In genomic region chr3:159114582-159114981, GRCh38 we compare ENCODE assay signal across 25 cellular contexts. TPM values are rescaled to one million over a fixed set of nuclear protein-coding genes. Genes with fewer than 3 reads are reported as not detected.
"Had no signal": no experiment of that assay in that cellular context is flagged by ENCODE, and none has a peak within 500 bp of the region (broad histone marks: within the 10 kb centered on the region; RNA-seq: fewer than 3 reads in every experiment).

No MANE protein-coding gene starts in this region.

- H3K9me3 Mint-ChIP-seq: activated CD4-positive, alpha-beta memory T cell treated with anti-CD3 and anti-CD28 coated beads for 36 hours; activated CD4-positive, alpha-beta T cell treated with anti-CD3 and anti-CD28 coated beads, Interleukin-2, amount 10 ng/mL, durations not matched to agents 7 days and 5 days; activated T-cell treated with anti-CD3 and anti-CD28 coated beads, Interleukin-2, amount 50 U/mL, for 4 hours; brain; central memory CD8-positive, alpha-beta T cell had no signal

- H3K27ac Mint-ChIP-seq: activated CD4-positive, alpha-beta memory T cell treated with anti-CD3 and anti-CD28 coated beads for 36 hours; activated CD4-positive, alpha-beta T cell treated with anti-CD3 and anti-CD28 coated beads, Interleukin-2, amount 10 ng/mL, durations not matched to agents 7 days and 5 days; activated naive CD8-positive, alpha-beta T cell treated with anti-CD3 and anti-CD28 coated beads, Interleukin-2, amount 50 U/mL, for 24 hours; brain; T-cell had no signal

- ATAC-seq: activated naive CD4-positive, alpha-beta T cell treated with anti-CD3 and anti-CD28 coated beads, Interleukin-2, amount 50 U/mL, for 72 hours; activated naive CD8-positive, alpha-beta T cell treated with anti-CD3 and anti-CD28 coated beads, Interleukin-2, amount 50 U/mL, for 24 hours; activated T-cell treated with anti-CD3 and anti-CD28 coated beads, Interleukin-2, amount 50 U/mL, for 4 hours; PC-3; T-cell had no signal

- DNase-seq: activated CD4-positive, alpha-beta memory T cell treated with anti-CD3 and anti-CD28 coated beads for 36 hours; activated CD4-positive, alpha-beta T cell treated with anti-CD3 and anti-CD28 coated beads, Interleukin-2, amount 10 ng/mL, durations not matched to agents 7 days and 5 days; activated CD4-positive, CD25-positive, alpha-beta regulatory T cell; activated CD8-positive, alpha-beta memory T cell treated with anti-CD3 and anti-CD28 coated beads for 24 hours; activated effector memory CD4-positive, alpha-beta T cell treated with anti-CD3 and anti-CD28 coated beads, Interleukin-2, amount 50 U/mL, for 16 hours; activated naive CD4-positive, alpha-beta T cell treated with Interleukin-2 at 50 U/mL for 16 hours; activated naive CD8-positive, alpha-beta T cell treated with anti-CD3 and anti-CD28 coated beads, Interleukin-2, amount 50 U/mL, for 24 hours; activated T-cell treated with anti-CD3 and anti-CD28 coated beads, Interleukin-2, amount 50 U/mL, for 4 hours; amniotic stem cell; NCI-H1092; NCI-H1417; NCI-H2029; NCI-H2107; NCI-H510A treated with DMSO at 0.1 percent for 48 hours; NCI-H69; PC-3; SIG-M5; T-cell; T-helper 2 cell; T1000 had no signal

- H3K36me3 Mint-ChIP-seq: activated CD4-positive, alpha-beta memory T cell treated with anti-CD3 and anti-CD28 coated beads for 36 hours; brain; T-cell had no signal

- H3K4me3 Mint-ChIP-seq: activated CD4-positive, alpha-beta memory T cell treated with anti-CD3 and anti-CD28 coated beads for 36 hours; activated CD4-positive, alpha-beta T cell treated with anti-CD3 and anti-CD28 coated beads, Interleukin-2, amount 10 ng/mL, durations not matched to agents 7 days and 5 days; activated naive CD8-positive, alpha-beta T cell treated with anti-CD3 and anti-CD28 coated beads, Interleukin-2, amount 50 U/mL, for 24 hours; activated T-cell treated with anti-CD3 and anti-CD28 coated beads, Interleukin-2, amount 50 U/mL, for 4 hours; brain; central memory CD8-positive, alpha-beta T cell; T-cell had no signal

- H3K4me2 ChIP-seq: KMS-11 had no signal

- H3K4me1 Mint-ChIP-seq: activated CD4-positive, alpha-beta T cell treated with anti-CD3 and anti-CD28 coated beads, Interleukin-2, amount 10 ng/mL, durations not matched to agents 7 days and 5 days; activated naive CD8-positive, alpha-beta T cell treated with anti-CD3 and anti-CD28 coated beads, Interleukin-2, amount 50 U/mL, for 24 hours; central memory CD8-positive, alpha-beta T cell; T-cell had no signal

- H3K9ac ChIP-seq: KMS-11 had no signal

- H3K27me3 Mint-ChIP-seq: activated CD4-positive, alpha-beta memory T cell treated with anti-CD3 and anti-CD28 coated beads for 36 hours; activated CD4-positive, alpha-beta T cell treated with anti-CD3 and anti-CD28 coated beads, Interleukin-2, amount 10 ng/mL, durations not matched to agents 7 days and 5 days; activated naive CD8-positive, alpha-beta T cell treated with anti-CD3 and anti-CD28 coated beads, Interleukin-2, amount 50 U/mL, for 24 hours; central memory CD8-positive, alpha-beta T cell had no signal

- H3K27ac ChIP-seq: KMS-11, VCaP had no signal

RNA-seq across cellular contexts. Expression of gene IQCJ, which starts 45.5 kb away (rescaled TPM):
- total RNA-seq: activated CD4-positive, alpha-beta memory T cell treated with anti-CD3 and anti-CD28 coated beads for 36 hours; activated CD4-positive, alpha-beta T cell treated with anti-CD3 and anti-CD28 coated beads, Interleukin-2, amount 10 ng/mL, durations not matched to agents 7 days and 5 days; activated naive CD4-positive, alpha-beta T cell treated with anti-CD3 and anti-CD28 coated beads, Interleukin-2, amount 50 U/mL, for 72 hours; activated T-cell treated with anti-CD3 and anti-CD28 coated beads, Interleukin-2, amount 50 U/mL, for 4 hours; T-cell had no signal
